In the genomic region with DNA sequence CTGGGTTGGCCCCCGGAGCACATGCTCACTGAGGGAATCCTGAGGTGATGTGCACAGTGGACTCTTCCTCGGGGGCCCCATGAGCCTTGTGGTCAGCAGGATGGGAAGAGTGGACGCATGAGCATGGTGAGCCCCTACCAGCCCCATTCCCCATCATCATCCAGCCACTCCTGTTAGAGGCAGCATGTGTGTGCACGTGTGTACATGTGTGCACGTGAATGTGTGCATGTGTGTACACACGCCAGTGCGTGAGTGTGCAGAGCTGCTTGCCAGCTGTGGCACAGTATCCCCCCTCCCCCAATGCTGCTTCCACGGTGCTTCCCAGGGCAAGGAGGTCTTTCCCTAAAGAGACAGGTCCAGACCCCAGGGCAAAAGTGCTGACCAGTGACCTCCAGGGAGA, we compare ENCODE assay signal across 19 cellular contexts. TPM values are rescaled to one million over a fixed set of nuclear protein-coding genes. Genes with fewer than 3 reads are reported as not detected.
DNase-seq lines count a peak whose midpoint lies in the region; ATAC-seq and TF ChIP-seq lines count a peak whose summit lies in the region.
"Had no signal": no experiment of that assay in that cellular context is flagged by ENCODE, and none has a peak within 500 bp of the region (broad histone marks: within the 10 kb centered on the region; RNA-seq: fewer than 3 reads in every experiment).

No MANE protein-coding gene starts in this region.

- H3K9me3 ChIP-seq in BLaER1, result no peaks in the 10 kb centered on the region
- no peaks in the 10 kb centered on the region for H3K9me3 ChIP-seq in IMR-90 (ENCODE audit: control insufficient read depth, insufficient read depth, low read length)
- peaks cover 0 to 1% of the 10 kb centered on the region in 2 donors for H3K9me3 ChIP-seq in neuronal stem cell (replicated peaks in 1 of 2; ENCODE audit: control insufficient read depth in 2 of 2, insufficient read depth in 1 of 2, low read depth in 1 of 2, low read length in 2 of 2)
- H3K9me3 ChIP-seq: BE2C; BLaER1 treated with 17β-estradiol and CSF1 and Interleukin-3, amounts not matched to agents 10 nM and 100 nM; Caco-2 had no signal

- H2AK5ac ChIP-seq in IMR-90 (ENCODE audit: low read depth, low read length), result no peak overlapping the region
- no peak overlapping the region for H2AK5ac ChIP-seq in neuronal stem cell (ENCODE audit: low read depth, low read length)

- H2BK12ac ChIP-seq in neuronal stem cell (ENCODE audit: low read length), result no peak overlapping the region

- DNase-seq in IMR-90 (no peak), dorsolateral prefrontal cortex (no peak), neuronal stem cell (ENCODE audit: low spot score) (no peak)
- DNase-seq: 8988T; ACHN; BE2C; Caco-2; Calu3; CD4-positive, alpha-beta T cell; CD8-positive, alpha-beta T cell; DMS79 treated with DMSO at 0.1 percent for 48 hours; GF-D8 had no signal

- peaks cover 58% of the 10 kb centered on the region for H3K4me1 ChIP-seq in BLaER1
- no peaks in the 10 kb centered on the region for H3K4me1 ChIP-seq in IMR-90 (ENCODE audit: control insufficient read depth, insufficient read depth, low read length)
- H3K4me1 ChIP-seq in neuronal stem cell (ENCODE audit: control insufficient read depth in 2 of 2, insufficient read depth in 1 of 2, low read depth in 1 of 2, low read length in 2 of 2), result no peaks in the 10 kb centered on the region
- H3K4me1 ChIP-seq: BE2C, Caco-2 had no signal

- no peak overlapping the region for H4K5ac ChIP-seq in IMR-90 (ENCODE audit: low read depth, low read length)

- H3K27me3 ChIP-seq in BLaER1 (no peaks in the 10 kb centered on the region), IMR-90 (ENCODE audit: control insufficient read depth, insufficient read depth, low read length) (peaks cover 7% of the 10 kb centered on the region; the same call in 1 of the 2 replicates), dorsolateral prefrontal cortex (no peaks in the 10 kb centered on the region), neuronal stem cell (ENCODE audit: control insufficient read depth in 3 of 3, insufficient read depth in 3 of 3, low read depth in 1 of 3, low read length in 3 of 3) (no peaks in the 10 kb centered on the region)
- H3K27me3 ChIP-seq: BE2C; BLaER1 treated with 17β-estradiol and CSF1 and Interleukin-3, amounts not matched to agents 10 nM and 100 nM had no signal

- no peak overlapping the region for H3K18ac ChIP-seq in IMR-90 (ENCODE audit: low read depth, low read length)
- H3K18ac ChIP-seq in neuronal stem cell (ENCODE audit: low read length), result peak overlapping the region; percentile 38

- POLR2A ChIA-PET in IMR-90 (lab: Charles Lee; ENCODE audit: unreplicated experiment), result no interaction called here

- H2BK120ac ChIP-seq in IMR-90 (ENCODE audit: low read depth, low read length), result no peak overlapping the region
- no peak overlapping the region for H2BK120ac ChIP-seq in neuronal stem cell (ENCODE audit: low read depth, low read length)

- H3K4me2 ChIP-seq in BLaER1 (0 out of 2 replicates have a peak overlapping the region, but pooled peaks have one; percentile 26), IMR-90 (ENCODE audit: low read depth, low read length) (no peak overlapping the region), neuronal stem cell (ENCODE audit: insufficient read depth, low read length, poor library complexity, severe bottlenecking) (no peak overlapping the region)

- in situ Hi-C loops in IMR-90 (cut with MboI; ENCODE audit: low sequenced_read_pairs), result no loop called here

- CTCF ChIA-PET in IMR-90 (lab: Yijun Ruan, JAX), result no interaction called here

- H3K4ac ChIP-seq in IMR-90 (ENCODE audit: low read depth, low read length), result no peak overlapping the region
- H3K4ac ChIP-seq in neuronal stem cell (ENCODE audit: low read length), result peak overlapping the region; percentile 66

- H3K9me1 ChIP-seq in IMR-90 (ENCODE audit: insufficient read depth, low read length), result no peaks in the 10 kb centered on the region

- TF ChIP-seq POLR2A in IMR-90 (IDR thresholded peaks at IDR 0.05; ENCODE audit: low read depth, low read length), result no peak

- H3K9ac ChIP-seq in BLaER1, result no peak overlapping the region
- no peak overlapping the region for H3K9ac ChIP-seq in IMR-90 (ENCODE audit: low read depth, low read length)
- H3K9ac ChIP-seq in neuronal stem cell (ENCODE audit: low read depth, low read length, poor library complexity), result peak overlapping the region; percentile 21
- H3K9ac ChIP-seq: BLaER1 treated with 17β-estradiol and CSF1 and Interleukin-3, amounts not matched to agents 10 nM and 100 nM had no signal

- H4K8ac ChIP-seq in IMR-90 (ENCODE audit: low read depth in 2 of 2, low read length in 2 of 2), result no peak overlapping the region
- H4K8ac ChIP-seq in neuronal stem cell (ENCODE audit: low read depth, low read length), result no peak overlapping the region

- H3K36me3 ChIP-seq in BLaER1 (no peaks in the 10 kb centered on the region), IMR-90 (ENCODE audit: control insufficient read depth, insufficient read depth, low read length) (no peaks in the 10 kb centered on the region), neuronal stem cell (replicated peaks in 1 of 2; ENCODE audit: control insufficient read depth in 2 of 2, insufficient read depth in 2 of 2, low read length in 2 of 2) (peaks cover 61 to 73% of the 10 kb centered on the region in 2 donors)
- H3K36me3 ChIP-seq: BLaER1 treated with 17β-estradiol and CSF1 and Interleukin-3, amounts not matched to agents 10 nM and 100 nM had no signal

- no peak overlapping the region for H3K23ac ChIP-seq in IMR-90 (ENCODE audit: low read depth, low read length)
- H3K23ac ChIP-seq in neuronal stem cell (ENCODE audit: low read depth, low read length, poor library complexity), result peak overlapping the region; percentile 85

- H2BK15ac ChIP-seq in IMR-90 (ENCODE audit: low read depth, low read length) (no peak overlapping the region), neuronal stem cell (ENCODE audit: low read length) (no peak overlapping the region)

- BruUV-seq in IMR-90 (replicated peaks; lab: Mats Ljungman, UMichigan), result no TSS peak

- H2AFZ ChIP-seq in IMR-90 (replicated peaks; ENCODE audit: low read length, poor library complexity) (no peak overlapping the region), neuronal stem cell (ENCODE audit: low read length) (no peak overlapping the region)

- H2BK5ac ChIP-seq in IMR-90 (ENCODE audit: low read depth, low read length, poor library complexity, severe bottlenecking) (no peak overlapping the region), neuronal stem cell (ENCODE audit: low read length) (peak overlapping the region; percentile 35)

- H3K27ac ChIP-seq in BLaER1 (no peak overlapping the region), IMR-90 (ENCODE audit: insufficient read depth, low read length) (no peak overlapping the region), dorsolateral prefrontal cortex (peak overlapping the region in 37 of 59 donors; percentile 3 to 74 (median 44)), neuronal stem cell (replicated peaks; ENCODE audit: low read length) (no peak overlapping the region)
- H3K27ac ChIP-seq: BLaER1 treated with 17β-estradiol and CSF1 and Interleukin-3, amounts not matched to agents 10 nM and 100 nM; C4-2B had no signal

- H3K79me1 ChIP-seq in IMR-90 (ENCODE audit: low read depth in 1 of 2, low read length in 2 of 2) (no peaks in the 10 kb centered on the region), neuronal stem cell (ENCODE audit: low read depth, low read length) (peaks cover 9% of the 10 kb centered on the region)

- TF ChIP-seq CTCF in IMR-90 (conservative IDR thresholded peaks at IDR 0.05; ENCODE audit: low read depth, low read length) (no peak), dorsolateral prefrontal cortex (IDR thresholded peaks at IDR 0.05 in 54 of 56, conservative IDR thresholded peaks at IDR 0.05 in 2 of 56; ENCODE audit: low read depth in 1 of 56, partially characterized antibody in 56 of 56) (no peak)

- no peak for TF ChIP-seq RAD21 in IMR-90 (IDR thresholded peaks at IDR 0.05; ENCODE audit: low read length)

- no peak overlapping the region for H3K56ac ChIP-seq in IMR-90 (ENCODE audit: extremely low read depth, insufficient read depth, low read length)

- dilution Hi-C loops in IMR-90 (cut with HindIII; ENCODE audit: low sequenced_read_pairs, unreplicated experiment), result no loop called here

- H4K91ac ChIP-seq in IMR-90 (ENCODE audit: insufficient read depth, low read depth, low read length), result no peak overlapping the region
- H4K91ac ChIP-seq in neuronal stem cell (ENCODE audit: low read depth, low read length, poor library complexity), result no peak overlapping the region

- ATAC-seq in IMR-90 (ENCODE audit: low read depth), result no peak
- no peak for ATAC-seq in HG03025 (IDR thresholded peaks at IDR 0.05; ENCODE audit: low FRiP score, unreplicated experiment)
- no peak for ATAC-seq in HG02884 (IDR thresholded peaks at IDR 0.05; ENCODE audit: unreplicated experiment)
- ATAC-seq in HG02678 (IDR thresholded peaks at IDR 0.05; ENCODE audit: unreplicated experiment), result no peak
- ATAC-seq: CD8-positive, alpha-beta T cell had no signal

- H3K4me3 ChIP-seq in BLaER1 (no peak overlapping the region), IMR-90 (ENCODE audit: insufficient read depth, low read depth, low read length) (no peak overlapping the region), dorsolateral prefrontal cortex (no peak overlapping the region), neuronal stem cell (ENCODE audit: low read length in 2 of 2) (no peak overlapping the region)
- H3K4me3 ChIP-seq: BLaER1 treated with 17β-estradiol and CSF1 and Interleukin-3, amounts not matched to agents 10 nM and 100 nM had no signal

- H4K20me1 ChIP-seq in BLaER1, result no peaks in the 10 kb centered on the region
- no peaks in the 10 kb centered on the region; the same call in 1 of the 2 replicates for H4K20me1 ChIP-seq in IMR-90 (ENCODE audit: insufficient read depth, low read length)

- H2AK9ac ChIP-seq in IMR-90 (replicated peaks; ENCODE audit: low read depth, low read length, poor library complexity), result peak overlapping the region; percentile 28

- no CpG with 5 or more reads among the region's 8 CpGs for WGBS in IMR-90 (ENCODE audit: extremely low coverage in 2 of 2, insufficient read length in 1 of 2), 2 experiments
- no CpG with 5 or more reads among the region's 8 CpGs for WGBS in neuronal stem cell (ENCODE audit: extremely low coverage in 2 of 2, insufficient read length in 2 of 2, insufficient replicate concordance in 1 of 2), 2 donors

- no peak overlapping the region for H2BK20ac ChIP-seq in IMR-90 (ENCODE audit: low read depth, low read length)

- H3K14ac ChIP-seq in IMR-90 (replicated peaks; ENCODE audit: low read depth, low read length) (no peak overlapping the region), neuronal stem cell (ENCODE audit: low read length) (no peak overlapping the region)

- intact Hi-C loops in IMR-90 (cut with micrococcal nuclease), result no loop called here
- intact Hi-C loops in dorsolateral prefrontal cortex (cut with DNase I), result no loop called here

RNA-seq across cellular contexts. Expression of gene KIF1A, which starts 57.8 kb away (rescaled TPM):
- under 0.01 TPM in 1 of 2 replicates, not detected in the other for total RNA-seq in IMR-90 (2012; rRNA removed)
- polyA plus RNA-seq in IMR-90 (2012; rRNA removed), result not detected in 2 replicates
- not detected in 2 replicates for polyA plus RNA-seq in IMR-90 (2012; cell fraction: cytosol; rRNA removed)
- 0.01 TPM in 2 replicates for polyA plus RNA-seq in IMR-90 (2012; cell fraction: nucleus; rRNA removed; ENCODE audit: low replicate concordance)
- total RNA-seq in dorsolateral prefrontal cortex, result 1,000 to 10,000 TPM in 108 of 120 experiments, 100 to 1,000 TPM in 12; 869 to 1,843 (median 1,153) TPM
- polyA plus RNA-seq in neuronal stem cell (2013, experiment 1 of 2), result 32.5 TPM
- 33.9 TPM for polyA plus RNA-seq in neuronal stem cell (2013, experiment 2 of 2)
- total RNA-seq: CD4-positive, alpha-beta T cell; CD8-positive, alpha-beta T cell had no signal
- polyA plus RNA-seq: AG04450 had no signal

Comparison
In these comparisons a context has a peak if more than half of its experiments do, and no peak if none do; other contexts are left out.
1. H3K27ac ChIP-seq: peak in dorsolateral prefrontal cortex (37 of 59); none in BLaER1 (single experiment), IMR-90 (single experiment) and neuronal stem cell (single experiment).
2. RNA of gene KIF1A, which starts 57.8 kb away (total RNA-seq): 869 to 1,843 TPM in dorsolateral prefrontal cortex; under 0.01 TPM in IMR-90; every median in the first group is over 100 times any median in the second.